In the genomic region with DNA sequence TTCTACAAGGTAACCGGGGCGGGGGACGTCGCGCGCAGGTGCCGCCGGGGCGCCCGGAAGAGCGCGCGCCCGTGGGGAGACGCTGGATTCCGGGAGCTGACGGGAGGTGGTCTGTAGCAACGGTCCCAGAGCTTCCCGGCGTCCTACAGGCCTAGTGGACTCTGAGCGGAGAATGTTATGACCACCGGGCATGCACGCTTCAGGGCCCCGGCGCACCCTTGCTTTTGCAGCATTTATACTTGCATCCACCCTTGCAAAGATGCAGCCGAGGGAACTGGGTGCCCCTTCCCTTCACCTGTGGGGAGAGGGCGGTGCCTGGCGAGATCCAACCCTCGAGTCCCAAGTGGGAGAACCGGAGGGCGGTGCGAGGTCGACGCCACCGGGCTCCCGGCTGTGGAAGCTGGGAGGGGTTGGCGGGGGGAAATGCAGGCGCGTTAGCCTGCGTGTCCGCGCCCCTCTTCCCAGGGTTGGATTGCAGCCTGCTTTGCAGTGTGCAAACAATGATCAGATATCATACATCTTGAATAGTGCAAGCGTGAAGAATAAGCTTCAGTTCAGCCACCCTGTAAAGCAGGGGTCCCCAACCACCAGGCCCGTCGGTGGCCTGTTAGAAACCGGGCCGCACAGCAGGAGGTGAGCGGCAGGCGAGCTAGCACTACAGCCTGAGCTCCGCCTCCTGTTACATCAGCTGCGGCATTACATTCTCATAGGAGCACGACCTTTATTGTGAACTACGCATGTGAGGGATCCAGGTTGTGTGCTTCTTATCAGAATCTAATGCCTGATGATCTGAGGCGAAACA, we compare ENCODE assay signal across 8 cellular contexts. TPM values are rescaled to one million over a fixed set of nuclear protein-coding genes. Genes with fewer than 3 reads are reported as not detected.
A peak's percentile ranks its signal among the peaks of the same experiment; 100 is the strongest.
DNase-seq lines count a peak whose midpoint lies in the region; ATAC-seq, FAIRE-seq and TF ChIP-seq lines count a peak whose summit lies in the region.

No MANE protein-coding gene starts in this region.

- peak; percentile 81 for TF ChIP-seq POLR2A in GM12891 (IDR thresholded peaks at IDR 0.05; ENCODE audit: low read depth, low read length)

- H3K4me3 ChIP-seq in WI38 (ENCODE audit: low read depth, low read length) (peak overlapping the region; percentile 96), kidney epithelial cell (ENCODE audit: low read depth, low read length) (peak overlapping the region; percentile 84)

- ATAC-seq in HG03039 (IDR thresholded peaks at IDR 0.05; ENCODE audit: unreplicated experiment), result peak; percentile 12

- TF ChIP-seq CTCF in WI38 (IDR thresholded peaks at IDR 0.05; ENCODE audit: low read depth, low read length) (no peak), kidney epithelial cell (IDR thresholded peaks at IDR 0.05; ENCODE audit: insufficient read depth, low read length, poor library complexity, severe bottlenecking) (no peak)

- DNase-seq in GM12891 (ENCODE audit: insufficient read length, low spot score) (no peak), NCI-H2171 (lab: John Stamatoyannopoulos, UW) (peak; percentile 66), kidney epithelial cell (ENCODE audit: low read depth) (peak; percentile 49), KG1 (lab: John Stamatoyannopoulos, UW) (no peak)
- peak; percentile 73 for DNase-seq in central memory CD4-positive, alpha-beta T cell
- peak; percentile 25 to 27 for DNase-seq in stimulated activated CD4-positive, alpha-beta T cell treated with anti-CD3 and anti-CD28 coated beads, Interleukin-1b, Interleukin-23, amount 100 ng/mL, for 1 hour (ENCODE audit: low read depth in 2 of 2)

- no peaks in the 10 kb centered on the region for H3K36me3 ChIP-seq in kidney epithelial cell (ENCODE audit: control insufficient read depth, insufficient read depth, low read length)

- peak; percentile 91 for FAIRE-seq in GM12891 (lab: Jason Lieb, UNC)

- no peaks in the 10 kb centered on the region for H3K27me3 ChIP-seq in kidney epithelial cell (ENCODE audit: control insufficient read depth, insufficient read depth, low read length)

TF ChIP-seq in GM12891, 5 proteins besides CTCF, POLR2A, EP300 and RAD21:
- TF ChIP-seq POU2F2 (IDR thresholded peaks at IDR 0.05; ENCODE audit: low read depth, low read length), result peak; percentile 65; the same call in 1 of the 2 replicates
- TF ChIP-seq PAX5 (IDR thresholded peaks at IDR 0.05; ENCODE audit: insufficient read depth, low read length, severe bottlenecking), result no peak
- 0 out of 2 replicates have a peak, but pooled peaks have one; percentile 62 for TF ChIP-seq TAF1 (IDR thresholded peaks at IDR 0.05; ENCODE audit: low read depth, low read length)
- TF ChIP-seq POLR2AphosphoS5 (IDR thresholded peaks at IDR 0.05; ENCODE audit: low read depth, low read length), result peak; percentile 18; the same call in 1 of the 2 replicates

RNA-seq across cellular contexts. Expression of a gene that starts 0.6 kb away (rescaled TPM):
- polyA plus RNA-seq in GM12891 (2012; ENCODE audit: low read depth, missing spikeins), result 95.0 TPM
- total RNA-seq in kidney epithelial cell, result 86.4 and 95.8 TPM in 2 replicates

RNA-seq across cellular contexts. Expression of a gene that starts 0.8 kb away (rescaled TPM):
- 6.0 TPM for polyA plus RNA-seq in GM12891 (2012; ENCODE audit: low read depth, missing spikeins)
- 8.2 and 10.7 TPM in 2 replicates for total RNA-seq in kidney epithelial cell

Comparison
In these comparisons a context has a peak if more than half of its experiments do, and no peak if none do; other contexts are left out.
1. DNase-seq: peak in NCI-H2171 (single experiment), central memory CD4-positive, alpha-beta T cell (single experiment), kidney epithelial cell (single experiment) and stimulated activated CD4-positive, alpha-beta T cell treated with anti-CD3 and anti-CD28 coated beads, Interleukin-1b, Interleukin-23, amount 100 ng/mL, for 1 hour (2 of 2); none in GM12891 (single experiment) and KG1 (single experiment).